ENCODE assay signal across 35 cellular contexts in genomic region chr6:57165080-57165479, GRCh38.
"Had no signal": no experiment of that assay in that cellular context is flagged by ENCODE, and none has a peak within 500 bp of the region (broad histone marks: within the 10 kb centered on the region; RNA-seq: fewer than 3 reads in every experiment).

No MANE protein-coding gene starts in this region.

- DNase-seq: Karpas-422, Kasumi-1, MG63, MM.1S, MV-4-11, NCI-H1048, NCI-H1092, NCI-H1092 treated with DMSO at 0.1 percent for 48 hours, NCI-H1105 treated with DMSO at 0.1 percent for 48 hours, NCI-H1417, NCI-H1417 treated with DMSO at 0.1 percent for 48 hours, NCI-H1436, NCI-H1436 treated with DMSO at 0.1 percent for 48 hours, NCI-H146, NCI-H1694, NCI-H1694 treated with DMSO at 0.1 percent for 48 hours, NCI-H187, NCI-H187 treated with DMSO at 0.1 percent for 48 hours, NCI-H1930, NCI-H2029, NCI-H2029 treated with DMSO at 0.1 percent for 48 hours, NCI-H2081, NCI-H2081 treated with DMSO at 0.1 percent for 48 hours, NCI-H2107, NCI-H2171, NCI-H2171 treated with DMSO at 0.1 percent for 48 hours, NCI-H2227 treated with DMSO at 0.1 percent for 48 hours, NCI-H226, NCI-H345, NCI-H446, NCI-H446 treated with DMSO at 0.1 percent for 48 hours, NCI-H510A, NCI-H510A treated with DMSO at 0.1 percent for 48 hours, NCI-H524, NCI-H524 treated with DMSO at 0.1 percent for 48 hours had no signal

- H3K27me3 ChIP-seq: MG63 had no signal

- H3K4me3 ChIP-seq: MG63 had no signal
